In genomic region chr10:124707546-124707945, GRCh38 we compare ENCODE assay signal across 1 cellular context.
TF ChIP-seq lines count a peak whose summit lies in the region.

No MANE protein-coding gene starts in this region.

TF ChIP-seq in endothelial cell of umbilical vein, 7 proteins besides CTCF, POLR2A, EP300 and RAD21 (continued from another document):
- no peak for TF ChIP-seq POLR2AphosphoS5 (IDR thresholded peaks at IDR 0.05; ENCODE audit: insufficient read depth, low read depth, low read length)
